17 cellular contexts compared by ENCODE assay signal in the genomic region with DNA sequence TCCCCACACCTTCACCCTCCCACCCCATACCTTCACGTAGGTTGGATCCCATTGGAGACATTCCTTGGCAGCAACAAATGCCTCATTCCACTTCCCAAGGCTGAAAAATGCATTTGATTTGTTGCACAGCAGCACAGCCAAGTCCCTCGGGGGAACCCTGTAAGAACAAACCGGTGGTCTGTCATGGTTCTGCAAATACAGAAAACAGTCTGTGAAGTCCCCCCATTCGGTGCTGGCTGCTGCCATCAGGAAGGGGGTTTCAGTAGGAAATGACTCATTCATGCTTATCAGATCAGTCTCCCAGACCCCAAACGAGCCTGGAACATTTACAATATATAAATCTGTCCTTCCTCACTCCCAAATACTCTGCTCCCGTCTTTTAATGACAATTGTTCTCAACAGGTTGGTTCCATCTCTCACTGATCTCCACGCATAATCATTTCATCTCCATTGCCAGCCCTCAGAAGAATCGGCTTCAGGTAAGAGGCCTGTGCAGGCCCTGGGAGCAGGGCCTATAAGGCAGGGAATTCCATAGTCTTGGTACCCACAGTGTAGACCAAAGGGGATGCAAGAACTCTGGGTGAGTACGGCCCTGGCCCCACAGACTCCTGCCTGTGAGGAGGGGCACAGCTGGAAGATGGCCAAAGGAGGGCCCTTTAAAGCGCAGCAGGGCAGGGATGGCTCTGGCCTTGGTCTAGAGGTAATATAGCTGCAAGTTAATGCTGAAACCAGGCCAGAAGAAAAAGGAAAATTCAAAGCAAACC. TPM values are rescaled to one million over a fixed set of nuclear protein-coding genes. Genes with fewer than 3 reads are reported as not detected.
DNase-seq lines count a peak whose midpoint lies in the region; ATAC-seq and TF ChIP-seq lines count a peak whose summit lies in the region.
"Had no signal": no experiment of that assay in that cellular context is flagged by ENCODE, and none has a peak within 500 bp of the region (broad histone marks: within the 10 kb centered on the region; RNA-seq: fewer than 3 reads in every experiment).

No MANE protein-coding gene starts in this region.

- no peaks in the 10 kb centered on the region for H3K79me2 ChIP-seq in smooth muscle cell (ENCODE audit: low read depth)

- peak overlapping the region; percentile 73 for H3K27ac Mint-ChIP-seq in activated naive CD8-positive, alpha-beta T cell treated with anti-CD3 and anti-CD28 coated beads, Interleukin-2, amount 10 ng/mL, durations not matched to agents 7 days and 5 days
- H3K27ac Mint-ChIP-seq in natural killer cell treated with Interleukin-12 subunit alpha and Interleukin-12 subunit beta and Interleukin-15 and Interleukin-18, amount 100 ng/mL, for 72 hours: peak overlapping the region; percentile 63 to 81
- H3K27ac Mint-ChIP-seq: activated T-helper 1 cell treated with anti-CD3 and anti-CD28 coated beads, Interleukin-12 subunit alpha, Interleukin-12 subunit beta, Interleukin-2, Interleukin-4 antibody, amounts not matched to agents 30 ng/mL and 10 ng/mL and 1 ng/mL, durations not matched to agents 14 hours and 24 hours and 36 hours had no signal

- no peak for TF ChIP-seq CTCF in smooth muscle cell (IDR thresholded peaks at IDR 0.05; ENCODE audit: borderline replicate concordance, insufficient read depth, poor library complexity, severe bottlenecking)

- H3K27ac ChIP-seq in BLaER1: peak overlapping the region; percentile 68
- no peak overlapping the region for H3K27ac ChIP-seq in smooth muscle cell (ENCODE audit: low read depth)
- H3K27ac ChIP-seq: uterus had no signal

- no peak for DNase-seq in activated naive CD8-positive, alpha-beta T cell treated with anti-CD3 and anti-CD28 coated beads, Interleukin-2, amount 10 ng/mL, durations not matched to agents 7 days and 5 days
- no peak for DNase-seq in natural killer cell treated with Interleukin-12 subunit alpha and Interleukin-12 subunit beta and Interleukin-15 and Interleukin-18, amount 100 ng/mL, for 72 hours (ENCODE audit: low spot score)
- DNase-seq in COLO829 (ENCODE audit: low spot score) (no peak), SHP77 treated with DMSO at 0.1 percent for 48 hours (lab: John Stamatoyannopoulos, UW) (no peak), NCI-H1436 (lab: John Stamatoyannopoulos, UW) (no peak), smooth muscle cell (lab: John Stamatoyannopoulos, UW; ENCODE audit: unreplicated experiment) (no peak)
- DNase-seq: activated CD4-positive, alpha-beta T cell treated with anti-CD3 and anti-CD28 coated beads for 48 hours; DMS 273 treated with DMSO at 0.1 percent for 48 hours; IMR-90; NCI-H2227 treated with DMSO at 0.1 percent for 48 hours; occipital lobe; T-helper 9 cell; uterus had no signal

- H3K4me1 Mint-ChIP-seq in activated naive CD8-positive, alpha-beta T cell treated with anti-CD3 and anti-CD28 coated beads, Interleukin-2, amount 10 ng/mL, durations not matched to agents 7 days and 5 days: peaks cover 51% of the 10 kb centered on the region
- H3K4me1 Mint-ChIP-seq in natural killer cell treated with Interleukin-12 subunit alpha and Interleukin-12 subunit beta and Interleukin-15 and Interleukin-18, amount 100 ng/mL, for 72 hours (ENCODE audit: low read depth in 2 of 2): peaks cover 42 to 57% of the 10 kb centered on the region in 2 donors

- H3K4me2 ChIP-seq in BLaER1 (peak overlapping the region; percentile 76), smooth muscle cell (no peak overlapping the region)

- POLR2A ChIA-PET in activated naive CD8-positive, alpha-beta T cell treated with anti-CD3 and anti-CD28 coated beads, Interleukin-2, amount 10 ng/mL, durations not matched to agents 7 days and 5 days (lab: Charles Lee): interaction anchor here (1.1 kb wide), 1 partner anchor 8 kb away, joined by 5 read pairs; no protein-coding TSS in a partner anchor

- no peaks in the 10 kb centered on the region for H3K9me3 Mint-ChIP-seq in activated naive CD8-positive, alpha-beta T cell treated with anti-CD3 and anti-CD28 coated beads, Interleukin-2, amount 10 ng/mL, durations not matched to agents 7 days and 5 days
- no peaks in the 10 kb centered on the region for H3K9me3 Mint-ChIP-seq in natural killer cell treated with Interleukin-12 subunit alpha and Interleukin-12 subunit beta and Interleukin-15 and Interleukin-18, amount 100 ng/mL, for 72 hours
- H3K9me3 Mint-ChIP-seq: activated T-helper 1 cell treated with anti-CD3 and anti-CD28 coated beads, Interleukin-12 subunit alpha, Interleukin-12 subunit beta, Interleukin-2, Interleukin-4 antibody, amounts not matched to agents 30 ng/mL and 10 ng/mL and 1 ng/mL, durations not matched to agents 14 hours and 24 hours and 36 hours had no signal

- H3K9ac ChIP-seq in BLaER1 (peak overlapping the region; percentile 47; the same call in 1 of the 2 replicates), smooth muscle cell (ENCODE audit: low read depth) (no peak overlapping the region)

- no peaks in the 10 kb centered on the region for H3K27me3 Mint-ChIP-seq in activated naive CD8-positive, alpha-beta T cell treated with anti-CD3 and anti-CD28 coated beads, Interleukin-2, amount 10 ng/mL, durations not matched to agents 7 days and 5 days
- no peaks in the 10 kb centered on the region for H3K27me3 Mint-ChIP-seq in natural killer cell treated with Interleukin-12 subunit alpha and Interleukin-12 subunit beta and Interleukin-15 and Interleukin-18, amount 100 ng/mL, for 72 hours

- H3K36me3 ChIP-seq in BLaER1 (peaks cover 23% of the 10 kb centered on the region), smooth muscle cell (ENCODE audit: low read depth) (no peaks in the 10 kb centered on the region)
- H3K36me3 ChIP-seq: uterus had no signal

- H3K4me3 Mint-ChIP-seq in activated naive CD8-positive, alpha-beta T cell treated with anti-CD3 and anti-CD28 coated beads, Interleukin-2, amount 10 ng/mL, durations not matched to agents 7 days and 5 days: peak overlapping the region; percentile 17
- no peak overlapping the region for H3K4me3 Mint-ChIP-seq in natural killer cell treated with Interleukin-12 subunit alpha and Interleukin-12 subunit beta and Interleukin-15 and Interleukin-18, amount 100 ng/mL, for 72 hours
- H3K4me3 Mint-ChIP-seq: activated T-helper 1 cell treated with anti-CD3 and anti-CD28 coated beads, Interleukin-12 subunit alpha, Interleukin-12 subunit beta, Interleukin-2, Interleukin-4 antibody, amounts not matched to agents 30 ng/mL and 10 ng/mL and 1 ng/mL, durations not matched to agents 14 hours and 24 hours and 36 hours had no signal

- H3K9me3 ChIP-seq in BLaER1: 0 out of 2 replicates have a peak, but pooled peaks cover 3% of the 10 kb centered on the region
- H3K9me3 ChIP-seq in smooth muscle cell (replicated peaks; ENCODE audit: low read depth): no peaks in the 10 kb centered on the region
- H3K9me3 ChIP-seq: uterus had no signal

- peak; percentile 41 for ATAC-seq in GM18868 (IDR thresholded peaks at IDR 0.05; ENCODE audit: unreplicated experiment)
- ATAC-seq in activated naive CD8-positive, alpha-beta T cell treated with anti-CD3 and anti-CD28 coated beads, Interleukin-2, amount 10 ng/mL, durations not matched to agents 7 days and 5 days (ENCODE audit: low read depth): peak; percentile 21
- ATAC-seq in natural killer cell treated with Interleukin-12 subunit alpha and Interleukin-12 subunit beta and Interleukin-15 and Interleukin-18, amount 100 ng/mL, for 72 hours: no peak
- ATAC-seq: Right ventricle myocardium inferior had no signal

- WGBS in smooth muscle cell (ENCODE audit: low lambda C conversion rate): 49% methylated on average over 10 of the region's 10 CpGs

- H3K27me3 ChIP-seq in BLaER1: no peaks in the 10 kb centered on the region
- H3K27me3 ChIP-seq in smooth muscle cell (ENCODE audit: low read depth): no peaks in the 10 kb centered on the region
- H3K27me3 ChIP-seq: uterus had no signal

- peaks cover 59% of the 10 kb centered on the region for H3K36me3 Mint-ChIP-seq in activated naive CD8-positive, alpha-beta T cell treated with anti-CD3 and anti-CD28 coated beads, Interleukin-2, amount 10 ng/mL, durations not matched to agents 7 days and 5 days
- no peaks in the 10 kb centered on the region for H3K36me3 Mint-ChIP-seq in natural killer cell treated with Interleukin-12 subunit alpha and Interleukin-12 subunit beta and Interleukin-15 and Interleukin-18, amount 100 ng/mL, for 72 hours

- no peak overlapping the region for H2AFZ ChIP-seq in smooth muscle cell (ENCODE audit: low read depth)

- H3F3A ChIP-seq in smooth muscle cell (ENCODE audit: low read depth): no peaks in the 10 kb centered on the region

- H4K20me1 ChIP-seq in BLaER1: no peaks in the 10 kb centered on the region
- no peaks in the 10 kb centered on the region for H4K20me1 ChIP-seq in smooth muscle cell (ENCODE audit: low read depth)

- H3K4me1 ChIP-seq in BLaER1 (peaks cover 81% of the 10 kb centered on the region), smooth muscle cell (ENCODE audit: low read depth) (no peaks in the 10 kb centered on the region)
- H3K4me1 ChIP-seq: uterus had no signal

- H3K4me3 ChIP-seq in BLaER1 (peak overlapping the region; percentile 23), smooth muscle cell (no peak overlapping the region)
- H3K4me3 ChIP-seq: uterus had no signal

RNA-seq across cellular contexts. Expression of a gene that starts 41.6 kb away (rescaled TPM):
- 100 to 1,000 TPM in 1 of 2 experiments, 10 to 100 TPM in 1; 99.6 to 102 TPM for total RNA-seq in activated naive CD8-positive, alpha-beta T cell treated with anti-CD3 and anti-CD28 coated beads, Interleukin-2, amount 10 ng/mL, durations not matched to agents 7 days and 5 days
- total RNA-seq in natural killer cell treated with Interleukin-12 subunit alpha and Interleukin-12 subunit beta and Interleukin-15 and Interleukin-18, amount 100 ng/mL, for 72 hours: 10 to 100 TPM; 10.0 to 11.5 TPM
- 5.2 and 11.7 TPM in 2 replicates for total RNA-seq in smooth muscle cell
- 2.0 and 2.4 TPM in 2 replicates for polyA plus RNA-seq in smooth muscle cell

Comparison
In these comparisons a context has a peak if more than half of its experiments do, and no peak if none do; other contexts are left out.
1. ATAC-seq: peak in GM18868 (single experiment) and activated naive CD8-positive, alpha-beta T cell treated with anti-CD3 and anti-CD28 coated beads, Interleukin-2, amount 10 ng/mL, durations not matched to agents 7 days and 5 days (single experiment); none in natural killer cell treated with Interleukin-12 subunit alpha and Interleukin-12 subunit beta and Interleukin-15 and Interleukin-18, amount 100 ng/mL, for 72 hours (0 of 2).